Comparison of ENCODE assay signal across 11 cellular contexts in genomic region chr3:160929595-160929994, GRCh38.
A peak's percentile ranks its signal among the peaks of the same experiment; 100 is the strongest.
DNase-seq lines count a peak whose midpoint lies in the region; ATAC-seq and TF ChIP-seq lines count a peak whose summit lies in the region.
"Had no signal": no experiment of that assay in that cellular context is flagged by ENCODE, and none has a peak within 500 bp of the region (broad histone marks: within the 10 kb centered on the region; RNA-seq: fewer than 3 reads in every experiment).

No MANE protein-coding gene starts in this region.

- ATAC-seq in GM21526 (IDR thresholded peaks at IDR 0.05; ENCODE audit: low FRiP score, unreplicated experiment) (no peak), GM21576 (IDR thresholded peaks at IDR 0.05; ENCODE audit: unreplicated experiment) (no peak)
- ATAC-seq: left colon; stimulated activated naive B cell treated with anti-CD40 and anti-IgM and Interleukin-4, amounts not matched to agents 10 μg/mL and 1 μg/mL and 100 μg/mL, for 72 hours had no signal

- peak; percentile 20 for TF ChIP-seq CTCF in AG04450 (IDR thresholded peaks at IDR 0.05; ENCODE audit: low read depth, low read length)
- peak; percentile 15 for TF ChIP-seq CTCF in hepatocyte (IDR thresholded peaks at IDR 0.05; ENCODE audit: poor library complexity)
- TF ChIP-seq CTCF in osteoblast (IDR thresholded peaks at IDR 0.05; ENCODE audit: extremely low read depth, low read depth, low read length) = no peak

- H3K4me1 ChIP-seq in hepatocyte (ENCODE audit: insufficient read depth) (peaks cover 4% of the 10 kb centered on the region), osteoblast (ENCODE audit: insufficient read depth, low read length) (no peaks in the 10 kb centered on the region)
- H3K4me1 ChIP-seq: Caco-2 had no signal

- H3K4me3 ChIP-seq in AG04450 (ENCODE audit: low read depth, low read length) = no peak overlapping the region
- no peak overlapping the region for H3K4me3 ChIP-seq in hepatocyte
- no peak overlapping the region for H3K4me3 ChIP-seq in osteoblast (ENCODE audit: insufficient read depth, low read length)

- H3K9me2 ChIP-seq in hepatocyte (replicated peaks; ENCODE audit: insufficient read depth) = no peaks in the 10 kb centered on the region

- no peak overlapping the region for H3K27ac ChIP-seq in AG04450 (ENCODE audit: low read depth, low read length)
- H3K27ac ChIP-seq in hepatocyte = no peak overlapping the region
- no peak overlapping the region for H3K27ac ChIP-seq in osteoblast (ENCODE audit: low read depth, low read length)

- no peak for DNase-seq in AG04450 (ENCODE audit: low read depth, low spot score)
- DNase-seq in HEK293T (ENCODE audit: extremely low spot score) = peak; percentile 25
- DNase-seq in astrocyte of the hippocampus (ENCODE audit: low read depth, low spot score) = peak; percentile 18
- DNase-seq in hepatocyte (ENCODE audit: low spot score) = no peak
- DNase-seq in NCI-H1436 treated with DMSO at 0.1 percent for 48 hours (lab: John Stamatoyannopoulos, UW) = no peak
- DNase-seq in osteoblast (ENCODE audit: insufficient read length, low spot score, missing footprints) = no peak
- DNase-seq: stimulated activated naive B cell treated with anti-CD40 and anti-IgM and Interleukin-4, amounts not matched to agents 10 μg/mL and 1 μg/mL and 100 μg/mL, for 72 hours had no signal

- 59% methylated on average over 2 of the region's 2 CpGs for WGBS in hepatocyte (ENCODE audit: low lambda C conversion rate, missing lambda C conversion rate)

- no peaks in the 10 kb centered on the region for H3K27me3 ChIP-seq in AG04450 (ENCODE audit: control insufficient read depth, insufficient read depth, low read length)
- no peaks in the 10 kb centered on the region for H3K27me3 ChIP-seq in hepatocyte
- peaks cover under 1% of the 10 kb centered on the region for H3K27me3 ChIP-seq in osteoblast (ENCODE audit: insufficient read depth, low read length)

- H2AFZ ChIP-seq in hepatocyte (no peak overlapping the region), osteoblast (ENCODE audit: low read length) (no peak overlapping the region)

- CTCF ChIA-PET in AG04450 (lab: Charles Lee) = interaction anchor here (1.3 to 1.4 kb wide), 2 partner anchors 12 to 244 kb away, joined by 3 to 9 read pairs; no protein-coding TSS in a partner anchor
- CTCF ChIA-PET in HEK293T (lab: Yijun Ruan, JAX) = interaction anchor here (0.7 to 1.7 kb wide), 2 partner anchors 13 to 180 kb away, joined by 3 read pairs; no protein-coding TSS in a partner anchor

- no peaks in the 10 kb centered on the region for H4K20me1 ChIP-seq in hepatocyte (ENCODE audit: insufficient read depth, poor library complexity, severe bottlenecking)
- H4K20me1 ChIP-seq in osteoblast (ENCODE audit: insufficient read depth, low read length) = no peaks in the 10 kb centered on the region

- no peak overlapping the region for H3K4me2 ChIP-seq in hepatocyte
- H3K4me2 ChIP-seq in osteoblast (ENCODE audit: insufficient read depth, low read length) = no peak overlapping the region

- H3K9me3 ChIP-seq in AG04450 (ENCODE audit: control insufficient read depth, insufficient read depth, low read length) = no peaks in the 10 kb centered on the region
- no peaks in the 10 kb centered on the region for H3K9me3 ChIP-seq in hepatocyte (ENCODE audit: low read depth)
- no peaks in the 10 kb centered on the region for H3K9me3 ChIP-seq in osteoblast (ENCODE audit: low read depth, low read length)
- H3K9me3 ChIP-seq: Caco-2 had no signal

- POLR2A ChIA-PET in AG04450 (lab: Yijun Ruan, JAX) = no interaction called here
- POLR2A ChIA-PET in HEK293T (lab: Yijun Ruan, JAX) = no interaction called here

- H3K79me2 ChIP-seq in hepatocyte = no peaks in the 10 kb centered on the region
- no peaks in the 10 kb centered on the region for H3K79me2 ChIP-seq in osteoblast (ENCODE audit: insufficient read depth, low read length)

- H3K36me3 ChIP-seq in hepatocyte (replicated peaks; ENCODE audit: insufficient read depth, low read depth) (no peaks in the 10 kb centered on the region), osteoblast (ENCODE audit: insufficient read depth, low read length) (no peaks in the 10 kb centered on the region)

TF ChIP-seq in HEK293T, 16 proteins besides CTCF, POLR2A, EP300 and RAD21:
- TF ChIP-seq NFRKB (IDR thresholded peaks at IDR 0.05) = no peak
- TF ChIP-seq FOXA1 (IDR thresholded peaks at IDR 0.05) = no peak
- no peak for TF ChIP-seq FOXK2 (IDR thresholded peaks at IDR 0.05)
- no peak for TF ChIP-seq SUZ12 (IDR thresholded peaks at IDR 0.05)
- TF ChIP-seq TARDBP (IDR thresholded peaks at IDR 0.05) = no peak
- no peak for TF ChIP-seq HDGF (IDR thresholded peaks at IDR 0.05; ENCODE audit: borderline replicate concordance)
- no peak for TF ChIP-seq FOXM1 (IDR thresholded peaks at IDR 0.05; ENCODE audit: borderline replicate concordance)
- TF ChIP-seq ARNT (IDR thresholded peaks at IDR 0.05) = no peak
- TF ChIP-seq CTBP1 (IDR thresholded peaks at IDR 0.05; ENCODE audit: borderline replicate concordance) = no peak
- no peak for TF ChIP-seq LEF1 (IDR thresholded peaks at IDR 0.05; ENCODE audit: borderline replicate concordance)
- no peak for TF ChIP-seq BHLHE40 (IDR thresholded peaks at IDR 0.05; ENCODE audit: borderline replicate concordance)
- no peak for TF ChIP-seq SP1 (IDR thresholded peaks at IDR 0.05)
- TF ChIP-seq ZNF384 (IDR thresholded peaks at IDR 0.05) = no peak
TF ChIP-seq in HEK293T: peak in this region for 0.

Comparison
In these comparisons a context has a peak if more than half of its experiments do, and no peak if none do; other contexts are left out.
1. DNase-seq: peak in HEK293T (single experiment) and astrocyte of the hippocampus (single experiment); none in AG04450 (single experiment), hepatocyte (single experiment), NCI-H1436 treated with DMSO at 0.1 percent for 48 hours (single experiment) and osteoblast (single experiment).